ENCODE assay signal across 13 cellular contexts in genomic region chr11:130312046-130312445, GRCh38. TPM values are rescaled to one million over a fixed set of nuclear protein-coding genes. Genes with fewer than 3 reads are reported as not detected.
DNase-seq lines count a peak whose midpoint lies in the region; ATAC-seq and TF ChIP-seq lines count a peak whose summit lies in the region.
"Had no signal": no experiment of that assay in that cellular context is flagged by ENCODE, and none has a peak within 500 bp of the region (broad histone marks: within the 10 kb centered on the region; RNA-seq: fewer than 3 reads in every experiment).

No MANE protein-coding gene starts in this region.

- no peak for DNase-seq in activated naive CD4-positive, alpha-beta T cell treated with anti-CD3 and anti-CD28 coated beads, Interleukin-2, amount 50 U/mL, for 72 hours (ENCODE audit: low spot score in 2 of 2)
- no peak for DNase-seq in OCI-LY7 (ENCODE audit: low spot score)
- no peak for DNase-seq in effector memory CD8-positive, alpha-beta T cell
- DNase-seq in COLO829 (ENCODE audit: low spot score), result no peak
- DNase-seq in stimulated activated CD4-positive, alpha-beta T cell treated with anti-CD3 and anti-CD28 coated beads, Interleukin-15, amount 100 ng/mL, for 24 hours, result no peak
- DNase-seq: activated CD4-positive, alpha-beta T cell treated with anti-CD3 and anti-CD28 coated beads for 4 hours; Kasumi-1; NCI-H2081 treated with DMSO at 0.1 percent for 48 hours; stimulated activated CD4-positive, alpha-beta T cell treated with anti-CD3 and anti-CD28 coated beads, Interleukin-4, amount 100 ng/mL, for 24 hours; stimulated activated naive CD4-positive, alpha-beta T cell had no signal

- no peaks in the 10 kb centered on the region for H3K9me2 ChIP-seq in OCI-LY7 (ENCODE audit: insufficient read depth, low read length)

- no peak overlapping the region for H3K27ac ChIP-seq in OCI-LY7 (ENCODE audit: low read depth, low read length, poor library complexity, severe bottlenecking)

- H3K4me2 ChIP-seq in OCI-LY7 (ENCODE audit: low read length), result peak overlapping the region; percentile 71
- peak overlapping the region; percentile 94 for H3K4me2 ChIP-seq in skeletal muscle satellite cell (ENCODE audit: low read length)

- intact Hi-C loops in OCI-LY7 (cut with micrococcal nuclease; ENCODE audit: unreplicated experiment), result loop anchor here (5.0 to 10.0 kb wide), 4 partner anchors 40 to 307 kb away; partner anchors contain the start of gene PRDM10

- TF ChIP-seq CTCF in OCI-LY7 (conservative IDR thresholded peaks at IDR 0.05; ENCODE audit: low read length), result no peak

- H3K9me3 ChIP-seq in OCI-LY7 (ENCODE audit: low read length) (peaks cover 7% of the 10 kb centered on the region; the same call in 1 of the 2 replicates), skeletal muscle satellite cell (replicated peaks; ENCODE audit: low read length) (no peaks in the 10 kb centered on the region)

- H3K36me3 ChIP-seq in OCI-LY7 (ENCODE audit: insufficient read depth, low read length) (peaks cover 29% of the 10 kb centered on the region), skeletal muscle satellite cell (ENCODE audit: insufficient read depth, low read length) (no peaks in the 10 kb centered on the region)

- POLR2A ChIA-PET in OCI-LY7 (lab: Charles Lee), result no interaction called here

- no peak overlapping the region for H2AFZ ChIP-seq in OCI-LY7 (ENCODE audit: low read length)

- H3K27ac Mint-ChIP-seq in activated naive CD4-positive, alpha-beta T cell treated with anti-CD3 and anti-CD28 coated beads, Interleukin-2, amount 50 U/mL, for 24 hours, result peak overlapping the region; percentile 68
- H3K27ac Mint-ChIP-seq in activated naive CD4-positive, alpha-beta T cell treated with anti-CD3 and anti-CD28 coated beads, Interleukin-2, amount 50 U/mL, for 72 hours, result no peak overlapping the region
- peak overlapping the region in 1 of 2 donors; percentile 60 for H3K27ac Mint-ChIP-seq in effector memory CD8-positive, alpha-beta T cell

- no peaks in the 10 kb centered on the region for H3K27me3 Mint-ChIP-seq in activated naive CD4-positive, alpha-beta T cell treated with anti-CD3 and anti-CD28 coated beads, Interleukin-2, amount 50 U/mL, for 24 hours
- H3K27me3 Mint-ChIP-seq in effector memory CD8-positive, alpha-beta T cell, result no peaks in the 10 kb centered on the region

- H3K4me1 ChIP-seq in OCI-LY7 (ENCODE audit: insufficient read depth, low read length, poor library complexity, severe bottlenecking) (peaks cover 48% of the 10 kb centered on the region), skeletal muscle satellite cell (ENCODE audit: control insufficient read depth, insufficient read depth, low read length) (peaks cover 12% of the 10 kb centered on the region)

- H4K20me1 ChIP-seq in OCI-LY7 (ENCODE audit: insufficient read depth, low read length), result peaks cover 13% of the 10 kb centered on the region

- H3K4me1 Mint-ChIP-seq in activated naive CD4-positive, alpha-beta T cell treated with anti-CD3 and anti-CD28 coated beads, Interleukin-2, amount 50 U/mL, for 24 hours, result peaks cover 59% of the 10 kb centered on the region
- H3K4me1 Mint-ChIP-seq in effector memory CD8-positive, alpha-beta T cell (ENCODE audit: low read depth in 2 of 2), result peaks cover 42 to 58% of the 10 kb centered on the region in 2 donors

- CTCF ChIA-PET in OCI-LY7 (lab: Charles Lee; ENCODE audit: unreplicated experiment), result interaction anchor here (1.2 kb wide), 1 partner anchor 11 kb away, joined by 3 read pairs; no protein-coding TSS in a partner anchor

- H3K9me3 Mint-ChIP-seq in activated naive CD4-positive, alpha-beta T cell treated with anti-CD3 and anti-CD28 coated beads, Interleukin-2, amount 50 U/mL, for 24 hours, result no peaks in the 10 kb centered on the region
- H3K9me3 Mint-ChIP-seq in activated naive CD4-positive, alpha-beta T cell treated with anti-CD3 and anti-CD28 coated beads, Interleukin-2, amount 50 U/mL, for 72 hours, result no peaks in the 10 kb centered on the region
- no peaks in the 10 kb centered on the region for H3K9me3 Mint-ChIP-seq in effector memory CD8-positive, alpha-beta T cell

- ATAC-seq in activated naive CD4-positive, alpha-beta T cell treated with anti-CD3 and anti-CD28 coated beads, Interleukin-2, amount 50 U/mL, for 72 hours, result no peak
- no peak for ATAC-seq in effector memory CD8-positive, alpha-beta T cell (replicated peaks)
- no peak for ATAC-seq in esophagus mucosa

- no peaks in the 10 kb centered on the region for H3K27me3 ChIP-seq in skeletal muscle satellite cell (ENCODE audit: control insufficient read depth, insufficient read depth, low read length)

- peak overlapping the region; percentile 89 for H3K4me3 ChIP-seq in OCI-LY7 (ENCODE audit: low read depth, low read length, poor library complexity, severe bottlenecking)
- H3K4me3 ChIP-seq in skeletal muscle satellite cell (ENCODE audit: low read length), result no peak overlapping the region

- H3K36me3 Mint-ChIP-seq in activated naive CD4-positive, alpha-beta T cell treated with anti-CD3 and anti-CD28 coated beads, Interleukin-2, amount 50 U/mL, for 24 hours, result peaks cover 7% of the 10 kb centered on the region
- H3K36me3 Mint-ChIP-seq in activated naive CD4-positive, alpha-beta T cell treated with anti-CD3 and anti-CD28 coated beads, Interleukin-2, amount 50 U/mL, for 72 hours, result peaks cover 11 to 18% of the 10 kb centered on the region in 2 donors
- H3K36me3 Mint-ChIP-seq in effector memory CD8-positive, alpha-beta T cell (ENCODE audit: insufficient read depth), result peaks cover 32% of the 10 kb centered on the region

- peaks cover 68% of the 10 kb centered on the region for H3K79me2 ChIP-seq in OCI-LY7 (ENCODE audit: insufficient read depth, low read depth, low read length)

- peak overlapping the region; percentile 98 for H3K4me3 Mint-ChIP-seq in activated naive CD4-positive, alpha-beta T cell treated with anti-CD3 and anti-CD28 coated beads, Interleukin-2, amount 50 U/mL, for 24 hours
- peak overlapping the region; percentile 82 to 97 for H3K4me3 Mint-ChIP-seq in effector memory CD8-positive, alpha-beta T cell

- no peak overlapping the region for H3K9ac ChIP-seq in skeletal muscle satellite cell (ENCODE audit: low read depth, low read length)

- BruUV-seq in OCI-LY7 (replicated peaks; lab: Mats Ljungman, UMichigan), result no TSS peak

RNA-seq across cellular contexts. Expression of gene ZBTB44, which starts 2.7 kb away (rescaled TPM):
- total RNA-seq in activated naive CD4-positive, alpha-beta T cell treated with anti-CD3 and anti-CD28 coated beads, Interleukin-2, amount 50 U/mL, for 72 hours, result 10 to 100 TPM; 43.4 to 47.2 TPM
- total RNA-seq in OCI-LY7 (2014; rRNA removed; shearing (Covaris generic)), result 43.3 and 60.2 TPM in 2 replicates
- 57.4 and 73.9 TPM in 2 replicates for total RNA-seq in OCI-LY7 (2022)
- 16.5 and 20.3 TPM in 2 replicates for total RNA-seq in skeletal muscle satellite cell (2012; rRNA removed)
- total RNA-seq in esophagus mucosa, result 22.5 TPM
